Comparison of ENCODE assay signal across 9 cellular contexts in the genomic region with DNA sequence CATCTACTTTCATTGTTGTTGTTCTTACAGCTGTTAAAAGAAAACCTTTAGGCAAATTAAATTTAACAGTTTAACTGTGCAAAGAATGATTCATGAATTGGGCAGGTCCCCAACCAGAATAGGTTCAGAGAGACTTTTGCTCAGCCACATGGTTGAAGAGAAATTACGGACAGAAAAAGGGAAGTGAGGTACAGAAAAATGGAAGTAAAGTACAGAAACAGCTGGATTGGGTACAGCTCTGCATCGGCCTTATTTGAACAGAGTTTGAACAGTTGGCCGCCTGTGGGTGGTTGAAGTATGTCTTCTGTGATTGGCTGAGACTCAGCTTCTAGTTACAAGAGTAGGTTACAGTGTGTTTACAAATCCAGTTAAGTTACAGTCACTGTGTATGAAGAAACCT.
DNase-seq lines count a peak whose midpoint lies in the region; ATAC-seq, FAIRE-seq and TF ChIP-seq lines count a peak whose summit lies in the region.
"Had no signal": no experiment of that assay in that cellular context is flagged by ENCODE, and none has a peak within 500 bp of the region (broad histone marks: within the 10 kb centered on the region; RNA-seq: fewer than 3 reads in every experiment).

No MANE protein-coding gene starts in this region.

- no peaks in the 10 kb centered on the region for H3K9me3 ChIP-seq in SK-N-SH

- H3K9me2 ChIP-seq in SK-N-SH = no peaks in the 10 kb centered on the region

- DNase-seq in stromal cell of bone marrow (ENCODE audit: low read depth) (peak; percentile 46), SK-N-SH (no peak), NCI-H748 treated with DMSO at 0.1 percent for 48 hours (lab: John Stamatoyannopoulos, UW) (no peak)
- DNase-seq in effector CD8-positive, alpha-beta T cell (lab: John Stamatoyannopoulos, UW) = no peak
- DNase-seq: CD4-positive, CD25-positive, alpha-beta regulatory T cell had no signal

- H3K27me3 ChIP-seq in SK-N-SH (ENCODE audit: insufficient read depth) = no peaks in the 10 kb centered on the region

- no peaks in the 10 kb centered on the region for H3K36me3 ChIP-seq in SK-N-SH (replicated peaks in 1 of 2; ENCODE audit: control insufficient read depth in 1 of 2, insufficient read depth in 2 of 2, low read length in 1 of 2)

- peaks cover 22 to 33% of the 10 kb centered on the region in 2 experiments; a peak in 3 of 4 replicates for H3K4me1 ChIP-seq in SK-N-SH (ENCODE audit: control insufficient read depth in 1 of 2, insufficient read depth in 2 of 2, low read depth in 1 of 2, low read length in 1 of 2)

- ATAC-seq in GM19438 (IDR thresholded peaks at IDR 0.05; ENCODE audit: low read depth, unreplicated experiment) (peak; percentile 70), HG03521 (IDR thresholded peaks at IDR 0.05; ENCODE audit: unreplicated experiment) (peak; percentile 80)

- TF ChIP-seq EP300 in SK-N-SH (IDR thresholded peaks at IDR 0.05; ENCODE audit: borderline replicate concordance in 1 of 2, low read depth in 1 of 2, low read length in 1 of 2) = no peak

- H2AFZ ChIP-seq in SK-N-SH (ENCODE audit: low read depth) = no peak overlapping the region

- no peak overlapping the region for H3K4me3 ChIP-seq in SK-N-SH (ENCODE audit: low read depth in 2 of 2, low read length in 1 of 2)

- TF ChIP-seq RAD21 in SK-N-SH (IDR thresholded peaks at IDR 0.05; ENCODE audit: low read length) = no peak

- H3K4me2 ChIP-seq in SK-N-SH = no peak overlapping the region

- H3K27ac ChIP-seq in 22Rv1 (peak overlapping the region; percentile 23; the same call in 1 of the 2 replicates), SK-N-SH (ENCODE audit: low read depth in 2 of 2, low read length in 1 of 2) (no peak overlapping the region)

- no peaks in the 10 kb centered on the region for H3F3A ChIP-seq in SK-N-SH (replicated peaks; ENCODE audit: insufficient read depth)

- 100% methylated on average over 3 of the region's 3 CpGs for WGBS in SK-N-SH (ENCODE audit: low lambda C conversion rate)

- no peaks in the 10 kb centered on the region for H4K20me1 ChIP-seq in SK-N-SH (ENCODE audit: insufficient read depth)

- H3K79me2 ChIP-seq in SK-N-SH (ENCODE audit: insufficient read depth) = no peaks in the 10 kb centered on the region

- POLR2A ChIA-PET in SK-N-SH (lab: Yijun Ruan, JAX) = no interaction called here

- peak; percentile 87 for FAIRE-seq in endometrium (lab: Jason Lieb, UNC)

- H3K9ac ChIP-seq in SK-N-SH = no peak overlapping the region

- CTCF ChIA-PET in SK-N-SH (lab: Yijun Ruan, JAX) = no interaction called here

- TF ChIP-seq CTCF in 22Rv1 (IDR thresholded peaks at IDR 0.05) (no peak), SK-N-SH (IDR thresholded peaks at IDR 0.05) (no peak)

TF ChIP-seq in SK-N-SH, 30 proteins besides CTCF, POLR2A, EP300 and RAD21:
- TF ChIP-seq FOXM1 (IDR thresholded peaks at IDR 0.05; ENCODE audit: low read depth) = no peak
- TF ChIP-seq, protein P1, sequence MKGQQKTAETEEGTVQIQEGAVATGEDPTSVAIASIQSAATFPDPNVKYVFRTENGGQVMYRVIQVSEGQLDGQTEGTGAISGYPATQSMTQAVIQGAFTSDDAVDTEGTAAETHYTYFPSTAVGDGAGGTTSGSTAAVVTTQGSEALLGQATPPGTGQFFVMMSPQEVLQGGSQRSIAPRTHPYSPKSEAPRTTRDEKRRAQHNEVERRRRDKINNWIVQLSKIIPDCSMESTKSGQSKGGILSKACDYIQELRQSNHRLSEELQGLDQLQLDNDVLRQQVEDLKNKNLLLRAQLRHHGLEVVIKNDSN (IDR thresholded peaks at IDR 0.05; ENCODE audit: borderline replicate concordance, low read depth) = no peak
- no peak for TF ChIP-seq TCF12 (IDR thresholded peaks at IDR 0.05)
